In the genomic region with DNA sequence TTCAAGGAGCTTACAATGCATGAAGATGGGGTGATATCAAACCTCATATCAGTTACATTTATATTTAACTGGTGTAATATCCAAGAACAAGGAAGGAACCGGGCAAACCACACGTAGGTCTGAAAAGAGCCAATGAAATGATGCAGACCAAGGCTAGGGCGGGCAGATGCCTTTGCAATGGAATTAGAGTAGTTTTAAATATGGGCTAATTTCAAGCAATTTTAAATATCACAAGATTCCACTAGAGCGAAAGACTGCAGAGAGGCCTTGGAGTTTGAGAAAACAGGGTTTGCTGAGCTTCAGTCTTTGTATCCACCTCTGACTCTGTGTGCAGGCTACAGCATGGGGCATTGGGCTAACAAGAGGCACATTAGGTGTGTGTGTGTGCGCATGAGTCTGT, we compare ENCODE assay signal across 2 cellular contexts.
TF ChIP-seq lines count a peak whose summit lies in the region.

No MANE protein-coding gene starts in this region.

TF ChIP-seq in A549, 52 proteins besides CTCF, POLR2A, EP300 and RAD21:
- TF ChIP-seq FOSB (CRISPR knock-in tag; IDR thresholded peaks at IDR 0.05): no peak
- TF ChIP-seq, protein P1, sequence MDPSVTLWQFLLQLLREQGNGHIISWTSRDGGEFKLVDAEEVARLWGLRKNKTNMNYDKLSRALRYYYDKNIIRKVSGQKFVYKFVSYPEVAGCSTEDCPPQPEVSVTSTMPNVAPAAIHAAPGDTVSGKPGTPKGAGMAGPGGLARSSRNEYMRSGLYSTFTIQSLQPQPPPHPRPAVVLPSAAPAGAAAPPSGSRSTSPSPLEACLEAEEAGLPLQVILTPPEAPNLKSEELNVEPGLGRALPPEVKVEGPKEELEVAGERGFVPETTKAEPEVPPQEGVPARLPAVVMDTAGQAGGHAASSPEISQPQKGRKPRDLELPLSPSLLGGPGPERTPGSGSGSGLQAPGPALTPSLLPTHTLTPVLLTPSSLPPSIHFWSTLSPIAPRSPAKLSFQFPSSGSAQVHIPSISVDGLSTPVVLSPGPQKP (IDR thresholded peaks at IDR 0.05; ENCODE audit: low read depth, low read length): no peak
- TF ChIP-seq EHMT2 (IDR thresholded peaks at IDR 0.05; ENCODE audit: low read depth): no peak
- no peak for TF ChIP-seq HOXB5 (CRISPR knock-in tag; IDR thresholded peaks at IDR 0.05)
- TF ChIP-seq HDAC2 (IDR thresholded peaks at IDR 0.05): no peak
- no peak for TF ChIP-seq RARB (CRISPR knock-in tag; IDR thresholded peaks at IDR 0.05)

TF ChIP-seq in H1, 55 proteins besides CTCF, POLR2A, EP300 and RAD21:
- no peak for TF ChIP-seq RFX5 (IDR thresholded peaks at IDR 0.05; ENCODE audit: borderline replicate concordance, low read depth, low read length)
TF ChIP-seq in H1: peak in this region for 0.
